In the genomic region with DNA sequence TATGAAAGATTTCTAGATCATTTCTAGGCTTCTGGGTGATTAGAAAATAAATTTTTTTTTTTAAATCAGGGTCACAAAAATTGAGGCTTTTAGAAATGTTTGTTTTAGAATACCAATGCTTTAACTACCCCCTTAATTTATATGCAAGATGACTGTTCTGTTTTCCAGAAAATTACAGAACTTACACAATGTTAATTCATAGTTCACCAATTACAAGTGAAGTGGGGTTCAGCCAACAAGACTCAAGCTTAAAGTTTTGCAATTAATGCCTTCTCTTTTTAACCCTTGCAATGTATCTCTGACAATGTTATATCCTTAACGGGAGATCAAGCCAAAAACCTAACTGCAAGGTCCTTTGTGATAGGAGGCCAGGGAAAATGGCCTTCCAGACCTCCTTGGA, we compare ENCODE assay signal across 10 cellular contexts. TPM values are rescaled to one million over a fixed set of nuclear protein-coding genes. Genes with fewer than 3 reads are reported as not detected.
A peak's percentile ranks its signal among the peaks of the same experiment; 100 is the strongest.
DNase-seq lines count a peak whose midpoint lies in the region; ATAC-seq and TF ChIP-seq lines count a peak whose summit lies in the region.
"Had no signal": no experiment of that assay in that cellular context is flagged by ENCODE, and none has a peak within 500 bp of the region (broad histone marks: within the 10 kb centered on the region; RNA-seq: fewer than 3 reads in every experiment).

No MANE protein-coding gene starts in this region.

- no peaks in the 10 kb centered on the region for H4K20me1 ChIP-seq in PC-9 (ENCODE audit: insufficient read depth)

- CTCF ChIA-PET in AG04450 (lab: Charles Lee) = no interaction called here
- CTCF ChIA-PET in PC-9 (lab: Charles Lee) = no interaction called here

- no peaks in the 10 kb centered on the region for H3K9me2 ChIP-seq in PC-9 (ENCODE audit: insufficient read depth)

- DNase-seq in AG04450 (ENCODE audit: low read depth, low spot score) (no peak), PC-9 (no peak), fibroblast of mammary gland (ENCODE audit: low read depth) (peak; percentile 19), renal cortical epithelial cell (ENCODE audit: low read depth) (peak; percentile 38), EL (no peak)
- DNase-seq in stimulated activated CD4-positive, alpha-beta T cell treated with anti-CD3 and anti-CD28 coated beads, Interleukin-2, amount 100 ng/mL, for 24 hours = no peak
- DNase-seq: natural killer cell had no signal

- no TSS peak for BruUV-seq in PC-9 (replicated peaks; lab: Mats Ljungman, UMichigan)

- H3K27me3 ChIP-seq in AG04450 (ENCODE audit: control insufficient read depth, insufficient read depth, low read length) = no peaks in the 10 kb centered on the region
- H3K27me3 ChIP-seq in PC-9 (ENCODE audit: insufficient read depth, low read depth) = no peaks in the 10 kb centered on the region
- H3K27me3 ChIP-seq: foreskin keratinocyte had no signal

- peak overlapping the region; percentile 21 for H3K4me2 ChIP-seq in PC-9

- H3K4me1 ChIP-seq in PC-9 (replicated peaks; ENCODE audit: insufficient read depth) = peaks cover 24% of the 10 kb centered on the region

- ATAC-seq in HG02885 (IDR thresholded peaks at IDR 0.05; ENCODE audit: poor library complexity, unreplicated experiment) (no peak), HG02840 (IDR thresholded peaks at IDR 0.05; ENCODE audit: low FRiP score, unreplicated experiment) (no peak)
- ATAC-seq: natural killer cell had no signal

- POLR2A ChIA-PET in AG04450 (lab: Yijun Ruan, JAX) = interaction anchor here (0.5 to 1.1 kb wide), 3 partner anchors 139 to 377 kb away, joined by 4 read pairs; no protein-coding TSS in a partner anchor
- POLR2A ChIA-PET in PC-9 (lab: Charles Lee; ENCODE audit: unreplicated experiment) = no interaction called here

- H3K9me3 ChIP-seq in AG04450 (ENCODE audit: control insufficient read depth, insufficient read depth, low read length) (no peaks in the 10 kb centered on the region), PC-9 (ENCODE audit: insufficient read depth, low read depth) (no peaks in the 10 kb centered on the region)

- no peaks in the 10 kb centered on the region for H3K79me2 ChIP-seq in PC-9 (ENCODE audit: low read depth)

- intact Hi-C loops in PC-9 (cut with micrococcal nuclease; ENCODE audit: unreplicated experiment) = no loop called here

- H3K36me3 ChIP-seq in PC-9 (ENCODE audit: low read depth) = no peaks in the 10 kb centered on the region

- TF ChIP-seq CTCF in AG04450 (IDR thresholded peaks at IDR 0.05; ENCODE audit: low read depth, low read length) (no peak), PC-9 (conservative IDR thresholded peaks at IDR 0.05) (no peak), fibroblast of mammary gland (conservative IDR thresholded peaks at IDR 0.05; ENCODE audit: control insufficient read depth, insufficient read depth, low read depth, low read length) (no peak)

- H3K27ac ChIP-seq in AG04450 (ENCODE audit: low read depth, low read length) (peak overlapping the region; percentile 66), PC-9 (no peak overlapping the region)
- H3K27ac ChIP-seq: foreskin keratinocyte had no signal

- peaks cover 22% of the 10 kb centered on the region for H3F3A ChIP-seq in PC-9 (ENCODE audit: insufficient read depth, low read depth)

- H3K4me3 ChIP-seq in AG04450 (ENCODE audit: low read depth, low read length) = no peak overlapping the region
- H3K4me3 ChIP-seq in PC-9 = no peak overlapping the region
- H3K4me3 ChIP-seq in fibroblast of mammary gland (ENCODE audit: control insufficient read depth, low read depth, low read length) = no peak overlapping the region

- no peak overlapping the region for H2AFZ ChIP-seq in PC-9

RNA-seq across cellular contexts. Expression of gene PRELP, which starts 5.6 kb away (rescaled TPM):
- polyA plus RNA-seq in AG04450 (2011; rRNA removed) = 0.65 and 0.68 TPM in 2 replicates
- 0.35 and 0.37 TPM in 2 replicates for polyA minus RNA-seq in AG04450 (2011; rRNA and poly(A)+ RNA removed)
- not detected in 2 replicates for total RNA-seq in PC-9 (2021)
- total RNA-seq in renal cortical epithelial cell = 0.05 TPM in 1 of 2 replicates, not detected in the other
- total RNA-seq: natural killer cell had no signal

RNA-seq across cellular contexts. Expression of gene OPTC, which starts 12.8 kb away (rescaled TPM):
- not detected in 2 replicates for polyA plus RNA-seq in AG04450 (2011; rRNA removed)
- not detected in 2 replicates for polyA minus RNA-seq in AG04450 (2011; rRNA and poly(A)+ RNA removed)
- total RNA-seq in PC-9 (2021) = not detected in 2 replicates
- total RNA-seq in renal cortical epithelial cell = not detected in 2 replicates
- total RNA-seq: foreskin keratinocyte, natural killer cell had no signal
- polyA plus RNA-seq: foreskin keratinocyte had no signal

Comparison
In these comparisons a context has a peak if more than half of its experiments do, and no peak if none do; other contexts are left out.
1. DNase-seq: peak in fibroblast of mammary gland (single experiment) and renal cortical epithelial cell (single experiment); none in AG04450 (single experiment), PC-9 (0 of 2), EL (single experiment) and stimulated activated CD4-positive, alpha-beta T cell treated with anti-CD3 and anti-CD28 coated beads, Interleukin-2, amount 100 ng/mL, for 24 hours (0 of 2).